Comparison of ENCODE assay signal across 26 cellular contexts in genomic region chr4:7740866-7741525, GRCh38.
DNase-seq lines count a peak whose midpoint lies in the region; ATAC-seq, FAIRE-seq and TF ChIP-seq lines count a peak whose summit lies in the region.
"Had no signal": no experiment of that assay in that cellular context is flagged by ENCODE, and none has a peak within 500 bp of the region (broad histone marks: within the 10 kb centered on the region; RNA-seq: fewer than 3 reads in every experiment).

No MANE protein-coding gene starts in this region.

- TF ChIP-seq CTCF in chondrocyte (IDR thresholded peaks at IDR 0.05) (no peak), kidney (IDR thresholded peaks at IDR 0.05; ENCODE audit: borderline replicate concordance, extremely low read depth, insufficient read depth) (no peak), spleen (IDR thresholded peaks at IDR 0.05 in 8 of 11, conservative IDR thresholded peaks at IDR 0.05 in 3 of 11) (no peak)

- H3K4me1 ChIP-seq in kidney (ENCODE audit: control insufficient read depth in 1 of 2, insufficient read depth in 1 of 2, low read depth in 1 of 2, low read length in 2 of 2) (no peaks in the 10 kb centered on the region), spleen (peaks cover 0 to 24% (median 0%) of the 10 kb centered on the region in 6 donors)
- H3K4me1 ChIP-seq: BE2C, HAP-1 had no signal

- H3K27ac ChIP-seq in kidney (ENCODE audit: low read depth in 2 of 2, low read length in 2 of 2) (no peak overlapping the region), spleen (no peak overlapping the region), caudate nucleus (ENCODE audit: low read depth, low read length) (no peak overlapping the region)
- H3K27ac ChIP-seq: 22Rv1; BLaER1 treated with 17β-estradiol and CSF1 and Interleukin-3, amounts not matched to agents 10 nM and 100 nM had no signal

- no peak overlapping the region for H3K9ac ChIP-seq in kidney (ENCODE audit: low read length in 2 of 2)
- H3K9ac ChIP-seq: BLaER1 treated with 17β-estradiol and CSF1 and Interleukin-3, amounts not matched to agents 10 nM and 100 nM had no signal

- H3K36me3 ChIP-seq in kidney (ENCODE audit: control insufficient read depth in 1 of 2, insufficient read depth in 2 of 2, low read length in 2 of 2) (no peaks in the 10 kb centered on the region), spleen (no peaks in the 10 kb centered on the region)
- H3K36me3 ChIP-seq: BE2C; BLaER1 treated with 17β-estradiol and CSF1 and Interleukin-3, amounts not matched to agents 10 nM and 100 nM; HAP-1 had no signal

- intact Hi-C loops in Right ventricle myocardium superior (cut with DNase I) (no loop called here), cardiac septum (cut with DNase I) (no loop called here), kidney (cut with DNase I) (no loop called here), spleen (cut with DNase I; ENCODE audit: low total_unique reads) (no loop called here)

- peak; percentile 30 for DNase-seq in Right ventricle myocardium superior
- no peak for DNase-seq in cardiac septum (ENCODE audit: low spot score)
- peak; percentile 62 for DNase-seq in chondrocyte (ENCODE audit: low spot score)
- DNase-seq in kidney = peak; percentile 62
- peak; percentile 55 for DNase-seq in spleen
- DNase-seq in T-helper 2 cell treated with Interferon-gamma antibody and Interleukin-4, amounts not matched to agents 5 μg/mL and 100 μg/mL, for 36 hours (ENCODE audit: low spot score) = no peak
- DNase-seq in caudate nucleus (lab: John Stamatoyannopoulos, UW) = no peak
- DNase-seq: AML-193; BE2C; CD4-positive, alpha-beta T cell; CD8-positive, alpha-beta memory T cell; DMS 273 treated with DMSO at 0.1 percent for 48 hours; DMS79; EL; GDM1; HFFc6 had no signal

- H3K4me1 Mint-ChIP-seq in chondrocyte (ENCODE audit: low read depth) = no peaks in the 10 kb centered on the region
- H3K4me1 Mint-ChIP-seq in T-helper 2 cell treated with Interferon-gamma antibody and Interleukin-4, amounts not matched to agents 5 μg/mL and 100 μg/mL, for 36 hours (ENCODE audit: low read depth) = peaks cover 1% of the 10 kb centered on the region
- H3K4me1 Mint-ChIP-seq: CD8-positive, alpha-beta memory T cell; GM23338 had no signal

- no peak for ATAC-seq in Right ventricle myocardium superior (ENCODE audit: poor library complexity)
- ATAC-seq: GM12878, GM23338 had no signal

- no peak overlapping the region for H3K27ac Mint-ChIP-seq in chondrocyte (ENCODE audit: unreplicated experiment)
- no peak overlapping the region for H3K27ac Mint-ChIP-seq in T-helper 2 cell treated with Interferon-gamma antibody and Interleukin-4, amounts not matched to agents 5 μg/mL and 100 μg/mL, for 36 hours
- H3K27ac Mint-ChIP-seq: CD4-positive, alpha-beta T cell; CD8-positive, alpha-beta memory T cell; GM23338; HFFc6 had no signal

- peaks cover 2% of the 10 kb centered on the region for H3K36me3 Mint-ChIP-seq in chondrocyte (ENCODE audit: low read depth)
- no peaks in the 10 kb centered on the region for H3K36me3 Mint-ChIP-seq in T-helper 2 cell treated with Interferon-gamma antibody and Interleukin-4, amounts not matched to agents 5 μg/mL and 100 μg/mL, for 36 hours (ENCODE audit: low read depth)
- H3K36me3 Mint-ChIP-seq: CD8-positive, alpha-beta memory T cell had no signal

- H3K9me3 Mint-ChIP-seq in chondrocyte (ENCODE audit: low read depth) = no peaks in the 10 kb centered on the region
- H3K9me3 Mint-ChIP-seq in T-helper 2 cell treated with Interferon-gamma antibody and Interleukin-4, amounts not matched to agents 5 μg/mL and 100 μg/mL, for 36 hours = no peaks in the 10 kb centered on the region
- H3K9me3 Mint-ChIP-seq: CD4-positive, alpha-beta T cell; CD8-positive, alpha-beta memory T cell; GM23338; HFFc6 had no signal

- H3K27me3 ChIP-seq in spleen (replicated peaks in 1 of 7) = peaks cover 0 to 30% (median 0%) of the 10 kb centered on the region in 7 donors
- H3K27me3 ChIP-seq: BE2C had no signal

- H3K4me3 ChIP-seq in kidney (ENCODE audit: low read length in 2 of 2) (no peak overlapping the region), spleen (no peak overlapping the region)
- H3K4me3 ChIP-seq: BLaER1 treated with 17β-estradiol and CSF1 and Interleukin-3, amounts not matched to agents 10 nM and 100 nM; GM12878; GM23338; HAP-1 had no signal

- 85 to 94% (median 91%) methylated on average over 14 to 19 of the region's 19 CpGs for WGBS in spleen, 5 donors

- no peak for FAIRE-seq in kidney (lab: Jason Lieb, UNC)
- FAIRE-seq: A204.1, D721Med, GM12878, GM19239, H54 had no signal

- peaks cover 2% of the 10 kb centered on the region for H3K27me3 Mint-ChIP-seq in chondrocyte (ENCODE audit: low read depth)
- no peaks in the 10 kb centered on the region for H3K27me3 Mint-ChIP-seq in T-helper 2 cell treated with Interferon-gamma antibody and Interleukin-4, amounts not matched to agents 5 μg/mL and 100 μg/mL, for 36 hours (ENCODE audit: low read depth)
- H3K27me3 Mint-ChIP-seq: CD4-positive, alpha-beta T cell had no signal

- no peaks in the 10 kb centered on the region for H3K9me3 ChIP-seq in kidney (ENCODE audit: control insufficient read depth in 1 of 2, low read length in 2 of 2)
- peaks cover 0 to 8% (median 0%) of the 10 kb centered on the region in 8 donors for H3K9me3 ChIP-seq in spleen
- H3K9me3 ChIP-seq: BE2C; BLaER1 treated with 17β-estradiol and CSF1 and Interleukin-3, amounts not matched to agents 10 nM and 100 nM; HAP-1 had no signal

- TF ChIP-seq POLR2A in spleen (IDR thresholded peaks at IDR 0.05) = no peak

- H3K4me3 Mint-ChIP-seq in chondrocyte (ENCODE audit: unreplicated experiment) = no peak overlapping the region
- H3K4me3 Mint-ChIP-seq in T-helper 2 cell treated with Interferon-gamma antibody and Interleukin-4, amounts not matched to agents 5 μg/mL and 100 μg/mL, for 36 hours = no peak overlapping the region
- H3K4me3 Mint-ChIP-seq: CD14-positive monocyte; CD4-positive, alpha-beta T cell; CD8-positive, alpha-beta memory T cell; GM23338; HFFc6 had no signal

Comparison
In these comparisons a context has a peak if more than half of its experiments do, and no peak if none do; other contexts are left out.
1. DNase-seq: peak in Right ventricle myocardium superior (single experiment), chondrocyte (single experiment), kidney (single experiment) and spleen (single experiment); none in cardiac septum (single experiment), T-helper 2 cell treated with Interferon-gamma antibody and Interleukin-4, amounts not matched to agents 5 μg/mL and 100 μg/mL, for 36 hours (single experiment) and caudate nucleus (0 of 61).